8 cellular contexts compared by ENCODE assay signal in genomic region chr12:104604070-104604994, GRCh38.
A peak's percentile ranks its signal among the peaks of the same experiment; 100 is the strongest.
DNase-seq lines count a peak whose midpoint lies in the region.

No MANE protein-coding gene starts in this region.

- no peaks in the 10 kb centered on the region for H3K9me3 ChIP-seq in stomach smooth muscle (ENCODE audit: control insufficient read depth in 2 of 2, low read length in 2 of 2)

- H3K4me3 ChIP-seq in H7 (ENCODE audit: insufficient read depth, low read depth, low read length) (no peak overlapping the region), stomach smooth muscle (ENCODE audit: low read length in 2 of 2) (peak overlapping the region; percentile 15 to 21)

- no peaks in the 10 kb centered on the region for H3K36me3 ChIP-seq in H7 (replicated peaks; ENCODE audit: control insufficient read depth, insufficient read depth, low read length)
- no peaks in the 10 kb centered on the region for H3K36me3 ChIP-seq in stomach smooth muscle (ENCODE audit: control insufficient read depth in 2 of 2, insufficient read depth in 2 of 2, low read length in 2 of 2)

- no peak overlapping the region for H3K9ac ChIP-seq in stomach smooth muscle (ENCODE audit: low read length in 2 of 2)

- H3K27me3 ChIP-seq in H7 (ENCODE audit: control insufficient read depth, insufficient read depth, low read length) = no peaks in the 10 kb centered on the region
- H3K27me3 ChIP-seq in stomach smooth muscle (ENCODE audit: control insufficient read depth in 1 of 2, insufficient read depth in 2 of 2, low read length in 2 of 2) = no peaks in the 10 kb centered on the region

- DNase-seq in GM03348 (ENCODE audit: low spot score) (peak; percentile 93), H7 (peak; percentile 55), LoVo (ENCODE audit: low spot score) (peak; percentile 72), epithelial cell of prostate (ENCODE audit: low read depth, low spot score) (peak; percentile 88), myocyte (ENCODE audit: low read depth) (peak; percentile 62), cortex of kidney (lab: John Stamatoyannopoulos, UW) (no peak)
- DNase-seq in activated CD4-positive, alpha-beta T cell treated with anti-CD3 and anti-CD28 coated beads, Interleukin-2, amount 50 U/mL, for 1 hour = peak; percentile 20

- H3K27ac ChIP-seq in epithelial cell of prostate (peak overlapping the region; percentile 93), stomach smooth muscle (ENCODE audit: low read length) (peak overlapping the region; percentile 46)

- peaks cover 25% of the 10 kb centered on the region for H3K4me1 ChIP-seq in stomach smooth muscle (ENCODE audit: control insufficient read depth, insufficient read depth, low read length)
